ENCODE assay signal across 8 cellular contexts in the genomic region with DNA sequence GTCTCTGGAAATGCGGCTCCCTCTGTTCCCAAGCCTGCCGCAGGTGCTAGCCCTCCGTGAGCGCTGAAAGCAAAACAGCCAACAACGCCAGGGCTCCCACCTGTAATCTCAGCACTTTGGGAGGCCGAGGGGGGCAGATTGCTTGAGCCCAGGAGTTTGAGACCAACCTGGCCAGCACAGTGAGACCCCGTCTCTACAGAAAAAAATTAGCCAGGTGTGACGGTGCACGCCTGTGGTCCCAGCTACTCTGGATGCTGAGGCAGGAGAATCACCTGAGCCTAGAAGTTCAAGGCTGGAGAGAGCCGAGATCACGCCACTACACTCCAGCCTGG. TPM values are rescaled to one million over a fixed set of nuclear protein-coding genes. Genes with fewer than 3 reads are reported as not detected.
DNase-seq lines count a peak whose midpoint lies in the region; ATAC-seq and TF ChIP-seq lines count a peak whose summit lies in the region.

No MANE protein-coding gene starts in this region.

- peak overlapping the region; percentile 52 for H3K4me3 ChIP-seq in GM12875 (ENCODE audit: low read depth, low read length)
- peak overlapping the region; percentile 53 for H3K4me3 ChIP-seq in WI38 (ENCODE audit: low read depth, low read length)
- peak overlapping the region; percentile 41 for H3K4me3 ChIP-seq in smooth muscle cell

- H3K4me3 Mint-ChIP-seq in immature natural killer cell = peak overlapping the region in 1 of 5 donors; percentile 27
- H3K4me3 Mint-ChIP-seq in stimulated activated effector memory CD8-positive, alpha-beta T cell treated with anti-CD3 and anti-CD28 coated beads, Interleukin-12 subunit alpha, Interleukin-12 subunit beta, amount 100 ng/mL, for 72 hours = no peak overlapping the region

- peaks cover 3 to 6% (median 3%) of the 10 kb centered on the region in 3 donors for H3K27me3 Mint-ChIP-seq in immature natural killer cell (ENCODE audit: low read depth in 3 of 3)

- H2AFZ ChIP-seq in smooth muscle cell (ENCODE audit: low read depth) = no peak overlapping the region

- H3K36me3 Mint-ChIP-seq in immature natural killer cell = no peaks in the 10 kb centered on the region
- peaks cover 5% of the 10 kb centered on the region for H3K36me3 Mint-ChIP-seq in stimulated activated effector memory CD8-positive, alpha-beta T cell treated with anti-CD3 and anti-CD28 coated beads, Interleukin-12 subunit alpha, Interleukin-12 subunit beta, amount 100 ng/mL, for 72 hours

- H3K9ac ChIP-seq in smooth muscle cell (ENCODE audit: low read depth) = no peak overlapping the region

- H3K36me3 ChIP-seq in smooth muscle cell (ENCODE audit: low read depth) = no peaks in the 10 kb centered on the region

- no peaks in the 10 kb centered on the region for H3K27me3 ChIP-seq in smooth muscle cell (ENCODE audit: low read depth)

- no peaks in the 10 kb centered on the region for H3K79me2 ChIP-seq in smooth muscle cell (ENCODE audit: low read depth)

- peak overlapping the region; percentile 83 for H3K4me2 ChIP-seq in smooth muscle cell

- TF ChIP-seq CTCF in GM12875 (IDR thresholded peaks at IDR 0.05; ENCODE audit: borderline replicate concordance, insufficient read depth, low read depth, low read length) (no peak), WI38 (IDR thresholded peaks at IDR 0.05; ENCODE audit: low read depth, low read length) (no peak), smooth muscle cell (IDR thresholded peaks at IDR 0.05; ENCODE audit: borderline replicate concordance, insufficient read depth, poor library complexity, severe bottlenecking) (no peak)

- H3K27ac ChIP-seq in smooth muscle cell (ENCODE audit: low read depth) = peak overlapping the region; percentile 94

- no peaks in the 10 kb centered on the region for H4K20me1 ChIP-seq in smooth muscle cell (ENCODE audit: low read depth)

- no peaks in the 10 kb centered on the region for H3K9me3 ChIP-seq in smooth muscle cell (replicated peaks; ENCODE audit: low read depth)

- H3K27ac Mint-ChIP-seq in immature natural killer cell = peak overlapping the region in 5 of 6 donors; percentile 14 to 89 (median 87)
- H3K27ac Mint-ChIP-seq in stimulated activated effector memory CD8-positive, alpha-beta T cell treated with anti-CD3 and anti-CD28 coated beads, Interleukin-12 subunit alpha, Interleukin-12 subunit beta, amount 100 ng/mL, for 72 hours = no peak overlapping the region

- 24% methylated on average over 9 of the region's 11 CpGs for WGBS in smooth muscle cell (ENCODE audit: low lambda C conversion rate)

- peaks cover 24 to 33% of the 10 kb centered on the region in 2 donors for H3K4me1 Mint-ChIP-seq in immature natural killer cell
- no peaks in the 10 kb centered on the region for H3K4me1 Mint-ChIP-seq in stimulated activated effector memory CD8-positive, alpha-beta T cell treated with anti-CD3 and anti-CD28 coated beads, Interleukin-12 subunit alpha, Interleukin-12 subunit beta, amount 100 ng/mL, for 72 hours

- DNase-seq in immature natural killer cell (no peak), smooth muscle cell (lab: John Stamatoyannopoulos, UW; ENCODE audit: unreplicated experiment) (no peak), SIG-M5 treated with dmso at 0.1 percent for 504 hours (lab: John Stamatoyannopoulos, UW; ENCODE audit: unreplicated experiment) (no peak)
- no peak for DNase-seq in stimulated activated effector memory CD8-positive, alpha-beta T cell treated with anti-CD3 and anti-CD28 coated beads, Interleukin-12 subunit alpha, Interleukin-12 subunit beta, amount 100 ng/mL, for 72 hours (ENCODE audit: low spot score in 2 of 2)

- H3K9me3 Mint-ChIP-seq in immature natural killer cell = no peaks in the 10 kb centered on the region
- no peaks in the 10 kb centered on the region for H3K9me3 Mint-ChIP-seq in stimulated activated effector memory CD8-positive, alpha-beta T cell treated with anti-CD3 and anti-CD28 coated beads, Interleukin-12 subunit alpha, Interleukin-12 subunit beta, amount 100 ng/mL, for 72 hours

- H3F3A ChIP-seq in smooth muscle cell (ENCODE audit: low read depth) = peaks cover 25% of the 10 kb centered on the region

- no peak for ATAC-seq in stimulated activated effector memory CD8-positive, alpha-beta T cell treated with anti-CD3 and anti-CD28 coated beads, Interleukin-12 subunit alpha, Interleukin-12 subunit beta, amount 100 ng/mL, for 72 hours
- ATAC-seq in HG03025 (IDR thresholded peaks at IDR 0.05; ENCODE audit: low FRiP score, unreplicated experiment) = no peak
- ATAC-seq in GM21619 (IDR thresholded peaks at IDR 0.05; ENCODE audit: unreplicated experiment) = no peak

- peaks cover 28% of the 10 kb centered on the region for H3K4me1 ChIP-seq in smooth muscle cell (ENCODE audit: low read depth)

RNA-seq across cellular contexts. Expression of gene PTMA, which starts 41.3 kb away (rescaled TPM):
- polyA plus RNA-seq in immature natural killer cell (1,000 to 10,000 TPM in 2 of 3 donors, 100 to 1,000 TPM in 1; 953 to 2,361 (median 1,987) TPM), smooth muscle cell (615 and 653 TPM in 2 replicates)
- total RNA-seq in smooth muscle cell = 576 and 655 TPM in 2 replicates
